8 cellular contexts compared by ENCODE assay signal in the genomic region with DNA sequence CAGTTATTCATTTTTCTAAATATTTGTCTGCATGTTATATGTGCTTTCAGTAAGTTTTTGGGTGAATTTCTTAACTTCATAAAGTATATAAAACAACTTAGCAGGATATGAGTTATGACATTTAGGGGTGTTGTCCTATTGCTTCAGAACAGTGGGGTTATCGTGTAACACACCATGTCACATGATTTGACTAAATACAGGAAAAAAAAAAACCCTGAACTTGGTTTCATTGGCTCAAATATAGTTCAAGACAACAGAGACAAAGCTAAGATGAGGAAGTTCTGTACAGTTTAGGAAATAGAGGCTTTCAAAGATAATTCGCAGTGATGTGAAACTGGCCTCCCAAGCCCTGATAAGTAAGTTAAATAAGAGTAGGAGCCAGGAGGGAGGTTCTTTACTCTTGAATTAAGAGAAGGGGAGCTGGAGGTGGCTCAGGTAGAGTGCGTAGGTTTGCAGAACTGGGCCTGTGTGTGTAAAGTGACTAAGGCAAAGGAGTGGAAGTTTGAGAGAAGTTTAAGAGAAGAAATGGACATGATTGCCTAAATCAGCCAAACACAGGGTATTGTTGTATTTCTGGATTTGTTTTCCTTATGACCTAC. TPM values are rescaled to one million over a fixed set of nuclear protein-coding genes. Genes with fewer than 3 reads are reported as not detected.
A peak's percentile ranks its signal among the peaks of the same experiment; 100 is the strongest.
DNase-seq lines count a peak whose midpoint lies in the region; ATAC-seq, FAIRE-seq and TF ChIP-seq lines count a peak whose summit lies in the region.

No MANE protein-coding gene starts in this region.

- POLR2A ChIA-PET in activated CD4-positive, alpha-beta memory T cell treated with anti-CD3 and anti-CD28 coated beads, Interleukin-2, amount 10 ng/mL, durations not matched to agents 7 days and 5 days (lab: Charles Lee) = no interaction called here
- POLR2A ChIA-PET in activated CD4-positive, alpha-beta memory T cell treated with anti-CD3 and anti-CD28 coated beads for 36 hours (lab: Charles Lee) = no interaction called here

- 68 to 72% methylated on average over 3 of the region's 3 CpGs for WGBS in thyroid gland, 2 donors

- H3K9me1 ChIP-seq in keratinocyte (ENCODE audit: control insufficient read depth, extremely low read depth, insufficient read depth, low read length) = no peaks in the 10 kb centered on the region

- H3K27ac ChIP-seq in keratinocyte (ENCODE audit: control insufficient read depth, insufficient read depth, low read length) = peak overlapping the region; percentile 52
- peak overlapping the region in 2 of 3 donors; percentile 14 to 36 for H3K27ac ChIP-seq in thyroid gland

- H3K4me1 Mint-ChIP-seq in activated CD4-positive, alpha-beta memory T cell treated with anti-CD3 and anti-CD28 coated beads, Interleukin-2, amount 10 ng/mL, durations not matched to agents 7 days and 5 days = peaks cover 48% of the 10 kb centered on the region
- H3K4me1 Mint-ChIP-seq in activated CD4-positive, alpha-beta memory T cell treated with anti-CD3 and anti-CD28 coated beads for 36 hours (ENCODE audit: low read depth) = peaks cover 26% of the 10 kb centered on the region
- peaks cover 27% of the 10 kb centered on the region for H3K4me1 Mint-ChIP-seq in activated T-helper 17 cell treated with anti-CD3 and anti-CD28 coated beads, Interleukin-2, amount 50 U/mL, for 72 hours

- peaks cover 4% of the 10 kb centered on the region for H3K36me3 Mint-ChIP-seq in activated CD4-positive, alpha-beta memory T cell treated with anti-CD3 and anti-CD28 coated beads, Interleukin-2, amount 10 ng/mL, durations not matched to agents 7 days and 5 days (ENCODE audit: low read depth)
- no peaks in the 10 kb centered on the region for H3K36me3 Mint-ChIP-seq in activated CD4-positive, alpha-beta memory T cell treated with anti-CD3 and anti-CD28 coated beads for 36 hours
- H3K36me3 Mint-ChIP-seq in activated T-helper 17 cell treated with anti-CD3 and anti-CD28 coated beads, Interleukin-2, amount 50 U/mL, for 72 hours (ENCODE audit: low read depth) = no peaks in the 10 kb centered on the region

- H3K4me2 ChIP-seq in keratinocyte (ENCODE audit: control insufficient read depth, extremely low read depth, insufficient read depth, low read depth, low read length) = peak overlapping the region; percentile 45

- peaks cover 77% of the 10 kb centered on the region for H3K79me2 ChIP-seq in keratinocyte (ENCODE audit: control insufficient read depth, insufficient read depth, low read length)

- peak; percentile 27 for ATAC-seq in activated T-helper 17 cell treated with anti-CD3 and anti-CD28 coated beads, Interleukin-2, amount 50 U/mL, for 72 hours (replicated peaks)

- dilution Hi-C loops in keratinocyte (cut with MboI; ENCODE audit: extremely low pct_ligation_motif_present, low sequenced_read_pairs) = no loop called here

- H3K4me3 ChIP-seq in keratinocyte (ENCODE audit: control insufficient read depth in 2 of 3, extremely low read depth in 1 of 3, insufficient read depth in 2 of 3, low read depth in 1 of 3, low read length in 3 of 3) (peak overlapping the region in 1 of 3 experiments; percentile 3), thyroid gland (replicated peaks in 1 of 3) (no peak overlapping the region)

- TF ChIP-seq POLR2A in thyroid gland (IDR thresholded peaks at IDR 0.05) (no peak), H54 (IDR thresholded peaks at IDR 0.05; ENCODE audit: low read depth, low read length) (no peak)

- H2AFZ ChIP-seq in keratinocyte (ENCODE audit: control insufficient read depth, low read length) = no peak overlapping the region

- H3K9me3 ChIP-seq in keratinocyte (ENCODE audit: control insufficient read depth, low read depth, low read length) = no peaks in the 10 kb centered on the region
- H3K9me3 ChIP-seq in thyroid gland = no peaks in the 10 kb centered on the region

- H3K9ac ChIP-seq in keratinocyte (ENCODE audit: control insufficient read depth, extremely low read depth, insufficient read depth, low read length) = peak overlapping the region; percentile 11

- peak overlapping the region; percentile 1 for H3K27ac Mint-ChIP-seq in activated CD4-positive, alpha-beta memory T cell treated with anti-CD3 and anti-CD28 coated beads, Interleukin-2, amount 10 ng/mL, durations not matched to agents 7 days and 5 days
- no peak overlapping the region for H3K27ac Mint-ChIP-seq in activated CD4-positive, alpha-beta memory T cell treated with anti-CD3 and anti-CD28 coated beads for 36 hours
- peak overlapping the region; percentile 48 for H3K27ac Mint-ChIP-seq in activated T-helper 17 cell treated with anti-CD3 and anti-CD28 coated beads, Interleukin-2, amount 50 U/mL, for 72 hours

- no peak for DNase-seq in activated CD4-positive, alpha-beta memory T cell treated with anti-CD3 and anti-CD28 coated beads, Interleukin-2, amount 10 ng/mL, durations not matched to agents 7 days and 5 days
- no peak for DNase-seq in activated CD4-positive, alpha-beta memory T cell treated with anti-CD3 and anti-CD28 coated beads for 36 hours
- DNase-seq in keratinocyte (ENCODE audit: low read depth, low spot score) = no peak
- no peak for DNase-seq in thyroid gland
- no peak for DNase-seq in HK-2 (ENCODE audit: unreplicated experiment)
- no peak for DNase-seq in H54 (ENCODE audit: insufficient read length, low spot score)
- DNase-seq in activated CD4-positive, alpha-beta T cell treated with anti-CD3 and anti-CD28 coated beads, Interleukin-2, amount 50 U/mL, for 4 hours = no peak

- H3K4me1 ChIP-seq in keratinocyte (ENCODE audit: control insufficient read depth, extremely low read depth, insufficient read depth, low read length) = peaks cover 37% of the 10 kb centered on the region
- peaks cover 4 to 12% of the 10 kb centered on the region in 2 donors for H3K4me1 ChIP-seq in thyroid gland

- H3K9me3 Mint-ChIP-seq in activated CD4-positive, alpha-beta memory T cell treated with anti-CD3 and anti-CD28 coated beads, Interleukin-2, amount 10 ng/mL, durations not matched to agents 7 days and 5 days = no peaks in the 10 kb centered on the region
- no peaks in the 10 kb centered on the region for H3K9me3 Mint-ChIP-seq in activated CD4-positive, alpha-beta memory T cell treated with anti-CD3 and anti-CD28 coated beads for 36 hours
- no peaks in the 10 kb centered on the region for H3K9me3 Mint-ChIP-seq in activated T-helper 17 cell treated with anti-CD3 and anti-CD28 coated beads, Interleukin-2, amount 50 U/mL, for 72 hours

- TF ChIP-seq CTCF in keratinocyte (optimal IDR thresholded peaks at IDR 0.05 in 1 of 3, IDR thresholded peaks at IDR 0.05 in 1 of 3, conservative IDR thresholded peaks at IDR 0.05 in 1 of 3; ENCODE audit: extremely low read depth in 1 of 3, insufficient read depth in 2 of 3, low read length in 3 of 3) = no peak
- no peak for TF ChIP-seq CTCF in thyroid gland (IDR thresholded peaks at IDR 0.05)

- CTCF ChIA-PET in activated CD4-positive, alpha-beta memory T cell treated with anti-CD3 and anti-CD28 coated beads, Interleukin-2, amount 10 ng/mL, durations not matched to agents 7 days and 5 days (lab: Charles Lee) = interaction anchor here (0.8 to 1.4 kb wide), 2 partner anchors 48 to 158 kb away, joined by 3 to 4 read pairs; no protein-coding TSS in a partner anchor
- CTCF ChIA-PET in activated CD4-positive, alpha-beta memory T cell treated with anti-CD3 and anti-CD28 coated beads for 36 hours (lab: Charles Lee) = interaction anchor here (2.8 kb wide), 1 partner anchor 48 kb away, joined by 18 read pairs; no protein-coding TSS in a partner anchor

- H3K4me3 Mint-ChIP-seq in activated CD4-positive, alpha-beta memory T cell treated with anti-CD3 and anti-CD28 coated beads, Interleukin-2, amount 10 ng/mL, durations not matched to agents 7 days and 5 days = no peak overlapping the region
- no peak overlapping the region for H3K4me3 Mint-ChIP-seq in activated CD4-positive, alpha-beta memory T cell treated with anti-CD3 and anti-CD28 coated beads for 36 hours
- peak overlapping the region; percentile 29 for H3K4me3 Mint-ChIP-seq in activated T-helper 17 cell treated with anti-CD3 and anti-CD28 coated beads, Interleukin-2, amount 50 U/mL, for 72 hours

- H3K36me3 ChIP-seq in keratinocyte (ENCODE audit: control insufficient read depth in 2 of 2, extremely low read depth in 1 of 2, insufficient read depth in 2 of 2, low read length in 2 of 2) (no peaks in the 10 kb centered on the region), thyroid gland (no peaks in the 10 kb centered on the region)

- no peaks in the 10 kb centered on the region for H4K20me1 ChIP-seq in keratinocyte (ENCODE audit: control insufficient read depth, extremely low read depth, insufficient read depth, low read length)

- no peaks in the 10 kb centered on the region for H3K27me3 Mint-ChIP-seq in activated CD4-positive, alpha-beta memory T cell treated with anti-CD3 and anti-CD28 coated beads, Interleukin-2, amount 10 ng/mL, durations not matched to agents 7 days and 5 days
- no peaks in the 10 kb centered on the region for H3K27me3 Mint-ChIP-seq in activated CD4-positive, alpha-beta memory T cell treated with anti-CD3 and anti-CD28 coated beads for 36 hours
- no peaks in the 10 kb centered on the region for H3K27me3 Mint-ChIP-seq in activated T-helper 17 cell treated with anti-CD3 and anti-CD28 coated beads, Interleukin-2, amount 50 U/mL, for 72 hours

- no peak for FAIRE-seq in keratinocyte (lab: Jason Lieb, UNC)
- no peak for FAIRE-seq in H54 (lab: Jason Lieb, UNC)

- no peaks in the 10 kb centered on the region for H3K27me3 ChIP-seq in keratinocyte (ENCODE audit: control insufficient read depth, extremely low read depth, insufficient read depth, low read length)
- no peaks in the 10 kb centered on the region for H3K27me3 ChIP-seq in thyroid gland

- intact Hi-C loops in activated CD4-positive, alpha-beta memory T cell treated with anti-CD3 and anti-CD28 coated beads for 36 hours (cut with micrococcal nuclease) = no loop called here
- intact Hi-C loops in thyroid gland (cut with DNase I) = loop anchor here (10.0 kb wide), 1 partner anchor 143 kb away; a partner anchor contains a TSS

RNA-seq across cellular contexts. Expression of a gene that starts 53.9 kb away (rescaled TPM):
- 100 to 1,000 TPM; 129 to 136 TPM for total RNA-seq in activated CD4-positive, alpha-beta memory T cell treated with anti-CD3 and anti-CD28 coated beads, Interleukin-2, amount 10 ng/mL, durations not matched to agents 7 days and 5 days
- total RNA-seq in activated CD4-positive, alpha-beta memory T cell treated with anti-CD3 and anti-CD28 coated beads for 36 hours = 100 to 1,000 TPM; 102 to 104 TPM
- 100 to 1,000 TPM; 146 to 186 TPM for total RNA-seq in activated T-helper 17 cell treated with anti-CD3 and anti-CD28 coated beads, Interleukin-2, amount 50 U/mL, for 72 hours
- polyA plus RNA-seq in keratinocyte = 62.5 to 99.3 TPM (median 72.5 TPM) in 3 replicates
- polyA plus RNA-seq in keratinocyte (2011; ENCODE audit: low read depth) = 7.7 TPM
- 51.4 and 63.6 TPM in 2 replicates for polyA plus RNA-seq in keratinocyte (2011; cell fraction: cytosol; rRNA removed)
- polyA plus RNA-seq in keratinocyte (2011; cell fraction: nucleus; rRNA removed) = 44.7 and 46.4 TPM in 2 replicates
- 18.3 and 57.6 TPM in 2 replicates for polyA plus RNA-seq in keratinocyte (2012; ENCODE audit: low replicate concordance)
- 85.0 to 144 TPM (median 127 TPM) in 3 replicates for polyA minus RNA-seq in keratinocyte
- polyA minus RNA-seq in keratinocyte (2011; cell fraction: cytosol; rRNA and poly(A)+ RNA removed) = 69.3 TPM
- polyA minus RNA-seq in keratinocyte (2011; cell fraction: nucleus; rRNA and poly(A)+ RNA removed) = 40.9 and 96.6 TPM in 2 replicates
- total RNA-seq in thyroid gland = 100 to 1,000 TPM in 2 of 4 donors, 10 to 100 TPM in 2; 73.1 to 117 (median 92.5) TPM
